ENCODE assay signal across 19 cellular contexts in genomic region chr1:170149971-170150370, GRCh38. TPM values are rescaled to one million over a fixed set of nuclear protein-coding genes. Genes with fewer than 3 reads are reported as not detected.
A peak's percentile ranks its signal among the peaks of the same experiment; 100 is the strongest.
DNase-seq lines count a peak whose midpoint lies in the region; ATAC-seq and TF ChIP-seq lines count a peak whose summit lies in the region.
"Had no signal": no experiment of that assay in that cellular context is flagged by ENCODE, and none has a peak within 500 bp of the region (broad histone marks: within the 10 kb centered on the region; RNA-seq: fewer than 3 reads in every experiment).

No MANE protein-coding gene starts in this region.

- H3K27ac ChIP-seq in GM23248, result peak overlapping the region; percentile 54
- H3K27ac ChIP-seq: SJCRH30 had no signal

- 32 to 42% methylated on average over 2 of the region's 2 CpGs for WGBS in GM23248 (ENCODE audit: low coverage in 1 of 2, low lambda C conversion rate in 2 of 2, missing lambda C conversion rate in 2 of 2), 2 experiments

- H3K9ac ChIP-seq in GM23248 (peak overlapping the region; percentile 1; the same call in 1 of the 2 replicates), adipocyte (ENCODE audit: low read length) (peak overlapping the region; percentile 52)

- peak overlapping the region; percentile 29 for H2AFZ ChIP-seq in GM23248

- H3K9me2 ChIP-seq in GM23248 (ENCODE audit: insufficient read depth), result no peaks in the 10 kb centered on the region

- intact Hi-C loops in activated T-helper 1 cell treated with anti-CD3 and anti-CD28 coated beads, Interleukin-12 subunit alpha, Interleukin-12 subunit beta, Interleukin-2, Interleukin-4 antibody, amounts not matched to agents 30 ng/mL and 10 ng/mL and 1 ng/mL, durations not matched to agents 14 hours and 24 hours and 36 hours (cut with micrococcal nuclease), result no loop called here

- H3K27me3 Mint-ChIP-seq in nephron progenitor cell (ENCODE audit: low read depth, poor library complexity) (no peaks in the 10 kb centered on the region), HFFc6 (ENCODE audit: insufficient read depth) (no peaks in the 10 kb centered on the region; the same call in 1 of the 2 replicates)
- H3K27me3 Mint-ChIP-seq in stimulated activated memory B cell treated with anti-CD40 and anti-IgM and Interleukin-4, amounts not matched to agents 10 μg/mL and 1 μg/mL and 100 μg/mL, for 72 hours, result peaks cover 5% of the 10 kb centered on the region
- peaks cover 5% of the 10 kb centered on the region for H3K27me3 Mint-ChIP-seq in activated T-helper 1 cell treated with anti-CD3 and anti-CD28 coated beads, Interleukin-12 subunit alpha, Interleukin-12 subunit beta, Interleukin-2, Interleukin-4 antibody, amounts not matched to agents 30 ng/mL and 10 ng/mL and 1 ng/mL, durations not matched to agents 14 hours and 24 hours and 36 hours (ENCODE audit: insufficient read depth)

- peak; percentile 48 for DNase-seq in AG10803 (ENCODE audit: low read depth)
- DNase-seq in GM23248, result peak; percentile 23
- DNase-seq in adipocyte (ENCODE audit: low read depth), result no peak
- no peak for DNase-seq in nephron progenitor cell
- DNase-seq in activated T-helper 1 cell treated with anti-CD3 and anti-CD28 coated beads, Interleukin-12 subunit alpha, Interleukin-12 subunit beta, Interleukin-2, Interleukin-4 antibody, amounts not matched to agents 30 ng/mL and 10 ng/mL and 1 ng/mL, durations not matched to agents 14 hours and 24 hours and 36 hours (ENCODE audit: low spot score), result no peak
- DNase-seq in activated effector memory CD4-positive, alpha-beta T cell treated with anti-CD3 and anti-CD28 coated beads, Interleukin-2, amount 50 U/mL, for 16 hours, result no peak
- no peak for DNase-seq in HFFc6
- DNase-seq: NCI-H1105; NCI-H146; NCI-H2029 treated with DMSO at 0.1 percent for 48 hours; NCI-H226; NCI-H510A treated with DMSO at 0.1 percent for 48 hours; NCI-H774; NK-92 treated with Interleukin-12 subunit alpha and Interleukin-12 subunit beta, amount 100 ng/mL, for 24 hours; SJCRH30 had no signal

- ATAC-seq in stimulated activated memory B cell treated with anti-CD40 and anti-IgM and Interleukin-4, amounts not matched to agents 10 μg/mL and 1 μg/mL and 100 μg/mL, for 72 hours, result no peak
- ATAC-seq: K562 had no signal

- H3K36me3 Mint-ChIP-seq in nephron progenitor cell (ENCODE audit: low read depth) (no peaks in the 10 kb centered on the region), HFFc6 (ENCODE audit: low read depth) (no peaks in the 10 kb centered on the region)
- no peaks in the 10 kb centered on the region for H3K36me3 Mint-ChIP-seq in stimulated activated memory B cell treated with anti-CD40 and anti-IgM and Interleukin-4, amounts not matched to agents 10 μg/mL and 1 μg/mL and 100 μg/mL, for 72 hours
- no peaks in the 10 kb centered on the region for H3K36me3 Mint-ChIP-seq in activated T-helper 1 cell treated with anti-CD3 and anti-CD28 coated beads, Interleukin-12 subunit alpha, Interleukin-12 subunit beta, Interleukin-2, Interleukin-4 antibody, amounts not matched to agents 30 ng/mL and 10 ng/mL and 1 ng/mL, durations not matched to agents 14 hours and 24 hours and 36 hours (ENCODE audit: low read depth)

- peaks cover 7% of the 10 kb centered on the region; the same call in 1 of the 2 replicates for H3K4me1 ChIP-seq in GM23248 (ENCODE audit: insufficient read depth)
- peaks cover 14% of the 10 kb centered on the region for H3K4me1 ChIP-seq in adipocyte (ENCODE audit: control insufficient read depth, insufficient read depth, low read length)
- H3K4me1 ChIP-seq: SJCRH30 had no signal

- no peaks in the 10 kb centered on the region for H3K79me2 ChIP-seq in GM23248 (ENCODE audit: insufficient read depth)

- in situ Hi-C loops in GM23248 (cut with MboI), result no loop called here

- H3K36me3 ChIP-seq in GM23248 (ENCODE audit: low read depth), result no peaks in the 10 kb centered on the region
- H3K36me3 ChIP-seq in adipocyte (ENCODE audit: control insufficient read depth, insufficient read depth, low read length, severe bottlenecking), result no peaks in the 10 kb centered on the region
- H3K36me3 ChIP-seq: SJCRH30 had no signal

- no peak for TF ChIP-seq CTCF in AG10803 (conservative IDR thresholded peaks at IDR 0.05; ENCODE audit: low read length)
- TF ChIP-seq CTCF in nephron progenitor cell (IDR thresholded peaks at IDR 0.05), result no peak
- no peak for TF ChIP-seq CTCF in HFFc6 (IDR thresholded peaks at IDR 0.05)

- H3K4me3 Mint-ChIP-seq in nephron progenitor cell (no peak overlapping the region), HFFc6 (no peak overlapping the region)
- no peak overlapping the region for H3K4me3 Mint-ChIP-seq in stimulated activated memory B cell treated with anti-CD40 and anti-IgM and Interleukin-4, amounts not matched to agents 10 μg/mL and 1 μg/mL and 100 μg/mL, for 72 hours
- H3K4me3 Mint-ChIP-seq in activated T-helper 1 cell treated with anti-CD3 and anti-CD28 coated beads, Interleukin-12 subunit alpha, Interleukin-12 subunit beta, Interleukin-2, Interleukin-4 antibody, amounts not matched to agents 30 ng/mL and 10 ng/mL and 1 ng/mL, durations not matched to agents 14 hours and 24 hours and 36 hours, result no peak overlapping the region

- no peaks in the 10 kb centered on the region for H3K9me3 ChIP-seq in GM23248 (ENCODE audit: low read depth)
- H3K9me3 ChIP-seq in adipocyte (ENCODE audit: control insufficient read depth, low read length), result peaks cover 7% of the 10 kb centered on the region
- H3K9me3 ChIP-seq: SJCRH30 had no signal

- H3K27ac Mint-ChIP-seq in nephron progenitor cell, result peak overlapping the region; percentile 21
- H3K27ac Mint-ChIP-seq in stimulated activated memory B cell treated with anti-CD40 and anti-IgM and Interleukin-4, amounts not matched to agents 10 μg/mL and 1 μg/mL and 100 μg/mL, for 72 hours, result no peak overlapping the region
- H3K27ac Mint-ChIP-seq in activated T-helper 1 cell treated with anti-CD3 and anti-CD28 coated beads, Interleukin-12 subunit alpha, Interleukin-12 subunit beta, Interleukin-2, Interleukin-4 antibody, amounts not matched to agents 30 ng/mL and 10 ng/mL and 1 ng/mL, durations not matched to agents 14 hours and 24 hours and 36 hours, result no peak overlapping the region
- H3K27ac Mint-ChIP-seq in HFFc6, result no peak overlapping the region

- H3K27me3 ChIP-seq in GM23248 (replicated peaks; ENCODE audit: insufficient read depth), result no peaks in the 10 kb centered on the region
- H3K27me3 ChIP-seq in adipocyte (replicated peaks; ENCODE audit: control insufficient read depth, insufficient read depth, low read length), result no peaks in the 10 kb centered on the region
- H3K27me3 ChIP-seq: SJCRH30 had no signal

- no peak overlapping the region for H3K4me2 ChIP-seq in GM23248 (ENCODE audit: unreplicated experiment)

- no peaks in the 10 kb centered on the region for H3K9me3 Mint-ChIP-seq in nephron progenitor cell
- peaks cover 8% of the 10 kb centered on the region for H3K9me3 Mint-ChIP-seq in stimulated activated memory B cell treated with anti-CD40 and anti-IgM and Interleukin-4, amounts not matched to agents 10 μg/mL and 1 μg/mL and 100 μg/mL, for 72 hours
- no peaks in the 10 kb centered on the region for H3K9me3 Mint-ChIP-seq in activated T-helper 1 cell treated with anti-CD3 and anti-CD28 coated beads, Interleukin-12 subunit alpha, Interleukin-12 subunit beta, Interleukin-2, Interleukin-4 antibody, amounts not matched to agents 30 ng/mL and 10 ng/mL and 1 ng/mL, durations not matched to agents 14 hours and 24 hours and 36 hours
- no peaks in the 10 kb centered on the region for H3K9me3 Mint-ChIP-seq in HFFc6

- peaks cover 27% of the 10 kb centered on the region for H3K4me1 Mint-ChIP-seq in nephron progenitor cell
- no peaks in the 10 kb centered on the region for H3K4me1 Mint-ChIP-seq in stimulated activated memory B cell treated with anti-CD40 and anti-IgM and Interleukin-4, amounts not matched to agents 10 μg/mL and 1 μg/mL and 100 μg/mL, for 72 hours
- no peaks in the 10 kb centered on the region for H3K4me1 Mint-ChIP-seq in activated T-helper 1 cell treated with anti-CD3 and anti-CD28 coated beads, Interleukin-12 subunit alpha, Interleukin-12 subunit beta, Interleukin-2, Interleukin-4 antibody, amounts not matched to agents 30 ng/mL and 10 ng/mL and 1 ng/mL, durations not matched to agents 14 hours and 24 hours and 36 hours (ENCODE audit: low read depth)
- no peaks in the 10 kb centered on the region for H3K4me1 Mint-ChIP-seq in HFFc6 (ENCODE audit: low read depth)

- H3K4me3 ChIP-seq in AG10803 (ENCODE audit: low read length) (no peak overlapping the region), GM23248 (no peak overlapping the region), adipocyte (ENCODE audit: low read length) (no peak overlapping the region)
- H3K4me3 ChIP-seq: K562, SJCRH30 had no signal

- H4K20me1 ChIP-seq in GM23248 (ENCODE audit: insufficient read depth), result no peaks in the 10 kb centered on the region

- H3F3A ChIP-seq in GM23248 (ENCODE audit: insufficient read depth), result 0 out of 2 replicates have a peak, but pooled peaks cover 6% of the 10 kb centered on the region

RNA-seq across cellular contexts. Expression of gene NTMT2, which starts 4.2 kb away (rescaled TPM):
- total RNA-seq in GM23248 (2014; rRNA removed; shearing (Covaris generic)), result not detected in 2 replicates
- not detected in 2 replicates for polyA plus RNA-seq in GM23248 (2016; fragmentation: Nextera tagmentation; extraction: Ambion mirVana)
- total RNA-seq in activated T-helper 1 cell treated with anti-CD3 and anti-CD28 coated beads, Interleukin-12 subunit alpha, Interleukin-12 subunit beta, Interleukin-2, Interleukin-4 antibody, amounts not matched to agents 30 ng/mL and 10 ng/mL and 1 ng/mL, durations not matched to agents 14 hours and 24 hours and 36 hours, result not detected in 2 replicates
- total RNA-seq in HFFc6 (2021; fragmentation: NEBNext Ultra II Directional; extraction: Animal tissue kit (Norgen Biotek cat#: 25700)), result not detected
- total RNA-seq: A172, K562, SJCRH30 had no signal
- polyA plus RNA-seq: AG04450, K562 had no signal

Comparison
In these comparisons a context has a peak if more than half of its experiments do, and no peak if none do; other contexts are left out.
1. DNase-seq: peak in AG10803 (single experiment) and GM23248 (single experiment); none in adipocyte (single experiment), nephron progenitor cell (single experiment), activated T-helper 1 cell treated with anti-CD3 and anti-CD28 coated beads, Interleukin-12 subunit alpha, Interleukin-12 subunit beta, Interleukin-2, Interleukin-4 antibody, amounts not matched to agents 30 ng/mL and 10 ng/mL and 1 ng/mL, durations not matched to agents 14 hours and 24 hours and 36 hours (single experiment), activated effector memory CD4-positive, alpha-beta T cell treated with anti-CD3 and anti-CD28 coated beads, Interleukin-2, amount 50 U/mL, for 16 hours (single experiment) and HFFc6 (single experiment).